32 cellular contexts compared by ENCODE assay signal in the genomic region with DNA sequence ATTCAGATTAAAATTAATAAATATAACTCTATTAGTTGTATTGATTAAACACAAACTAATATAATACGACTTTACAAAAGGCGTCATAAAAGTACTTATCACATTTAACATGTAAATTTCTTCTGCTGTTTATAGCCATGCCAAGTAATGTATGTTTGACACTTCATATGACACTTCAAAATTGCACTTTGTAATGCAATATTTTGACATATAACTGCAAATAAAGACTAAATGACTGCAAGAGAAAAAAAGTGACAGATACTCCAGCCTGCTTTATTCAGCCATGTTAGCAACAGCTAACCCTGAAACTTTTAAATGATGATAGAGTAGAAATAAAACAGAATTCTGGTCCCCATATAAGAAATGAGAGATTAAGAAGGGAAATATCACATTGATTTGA.
DNase-seq lines count a peak whose midpoint lies in the region; ATAC-seq, FAIRE-seq and TF ChIP-seq lines count a peak whose summit lies in the region.
"Had no signal": no experiment of that assay in that cellular context is flagged by ENCODE, and none has a peak within 500 bp of the region (broad histone marks: within the 10 kb centered on the region; RNA-seq: fewer than 3 reads in every experiment).

No MANE protein-coding gene starts in this region.

- DNase-seq in Calu3 (no peak), pancreas (no peak), SJCRH30 (no peak)
- no peak for DNase-seq in activated CD8-positive, alpha-beta memory T cell treated with anti-CD3 and anti-CD28 coated beads for 24 hours
- DNase-seq: 8988T; ACHN; BE2C; C1 segment of cervical spinal cord; Caco-2; CD4-positive, alpha-beta memory T cell; CD4-positive, alpha-beta T cell; CD4-positive, CD25-positive, alpha-beta regulatory T cell; CD8-positive, alpha-beta memory T cell; CD8-positive, alpha-beta T cell; COR-L47; DMS 273 treated with DMSO at 0.1 percent for 48 hours; DMS153; DMS53; DMS79; DMS79 treated with DMSO at 0.1 percent for 48 hours; DND-41; EL had no signal

- no peak overlapping the region for H3K4me3 Mint-ChIP-seq in Calu3 (ENCODE audit: low read depth, unreplicated experiment)
- H3K4me3 Mint-ChIP-seq: B cell; CD14-positive monocyte; CD4-positive, alpha-beta memory T cell; CD4-positive, alpha-beta T cell; CD4-positive, CD25-positive, alpha-beta regulatory T cell; CD8-positive, alpha-beta memory T cell; CD8-positive, alpha-beta T cell had no signal

- peak; percentile 5 for FAIRE-seq in pancreas (lab: Jason Lieb, UNC)
- FAIRE-seq: A549, D721Med had no signal

- no peak for ATAC-seq in pancreas
- no peak for ATAC-seq in HG03457 (IDR thresholded peaks at IDR 0.05; ENCODE audit: unreplicated experiment)
- ATAC-seq: A549; CD8-positive, alpha-beta T cell had no signal

- no TSS peak for BruUV-seq in Calu3 (replicated peaks; lab: Mats Ljungman, UMichigan)

- no peak overlapping the region for H3K9ac ChIP-seq in neural cell (ENCODE audit: low read length)
- H3K9ac ChIP-seq: BLaER1; BLaER1 treated with 17β-estradiol and CSF1 and Interleukin-3, amounts not matched to agents 10 nM and 100 nM had no signal

- H3K4me3 ChIP-seq in neural cell (ENCODE audit: low read length), result no peak overlapping the region
- H3K4me3 ChIP-seq in pancreas, result no peak overlapping the region
- no peak overlapping the region for H3K4me3 ChIP-seq in SJCRH30
- H3K4me3 ChIP-seq: A549; BLaER1; BLaER1 treated with 17β-estradiol and CSF1 and Interleukin-3, amounts not matched to agents 10 nM and 100 nM had no signal

- H2AFZ ChIP-seq in neural cell (ENCODE audit: low read depth, low read length), result no peak overlapping the region

- intact Hi-C loops in Calu3 (cut with micrococcal nuclease; ENCODE audit: unreplicated experiment) (no loop called here), pancreas (cut with DNase I) (no loop called here)

- H3K36me3 ChIP-seq in neural cell (ENCODE audit: insufficient read depth, low read length), result no peaks in the 10 kb centered on the region
- H3K36me3 ChIP-seq in pancreas, result no peaks in the 10 kb centered on the region
- no peaks in the 10 kb centered on the region for H3K36me3 ChIP-seq in SJCRH30
- H3K36me3 ChIP-seq: BE2C; BLaER1; BLaER1 treated with 17β-estradiol and CSF1 and Interleukin-3, amounts not matched to agents 10 nM and 100 nM had no signal

- no peaks in the 10 kb centered on the region for H4K20me1 ChIP-seq in neural cell (ENCODE audit: insufficient read depth)
- H4K20me1 ChIP-seq: BLaER1; BLaER1 treated with 17β-estradiol and CSF1 and Interleukin-3, amounts not matched to agents 10 nM and 100 nM had no signal

- H3K4me2 ChIP-seq in neural cell (ENCODE audit: low read length), result no peak overlapping the region
- H3K4me2 ChIP-seq: A549; BLaER1; BLaER1 treated with 17β-estradiol and CSF1 and Interleukin-3, amounts not matched to agents 10 nM and 100 nM had no signal

- no peaks in the 10 kb centered on the region for H3K27me3 Mint-ChIP-seq in Calu3 (ENCODE audit: unreplicated experiment)
- H3K27me3 Mint-ChIP-seq: B cell; CD4-positive, alpha-beta memory T cell; CD4-positive, alpha-beta T cell; CD4-positive, CD25-positive, alpha-beta regulatory T cell; CD8-positive, alpha-beta memory T cell had no signal

- no peaks in the 10 kb centered on the region for H3K36me3 Mint-ChIP-seq in Calu3 (ENCODE audit: insufficient read depth, unreplicated experiment)
- H3K36me3 Mint-ChIP-seq: CD14-positive monocyte; CD4-positive, alpha-beta memory T cell; CD4-positive, CD25-positive, alpha-beta regulatory T cell; CD8-positive, alpha-beta memory T cell; CD8-positive, alpha-beta T cell had no signal

- H3K4me1 Mint-ChIP-seq in Calu3 (ENCODE audit: low read depth, unreplicated experiment), result peaks cover 14% of the 10 kb centered on the region
- H3K4me1 Mint-ChIP-seq: B cell; CD14-positive monocyte; CD4-positive, alpha-beta memory T cell; CD4-positive, CD25-positive, alpha-beta regulatory T cell; CD8-positive, alpha-beta memory T cell had no signal

- CTCF ChIA-PET in Calu3 (lab: Charles Lee), result no interaction called here

- no peaks in the 10 kb centered on the region for H3K9me3 ChIP-seq in neural cell (ENCODE audit: low read length)
- H3K9me3 ChIP-seq in pancreas, result no peaks in the 10 kb centered on the region
- H3K9me3 ChIP-seq in SJCRH30 (replicated peaks), result no peaks in the 10 kb centered on the region
- H3K9me3 ChIP-seq: A549; BE2C; BLaER1; BLaER1 treated with 17β-estradiol and CSF1 and Interleukin-3, amounts not matched to agents 10 nM and 100 nM; Caco-2 had no signal

- WGBS in pancreas, 2 donors, result 78 to 87% methylated on average over 2 of the region's 2 CpGs

- no peaks in the 10 kb centered on the region for H3K79me2 ChIP-seq in neural cell (replicated peaks; ENCODE audit: insufficient read depth, low read length)

- no peaks in the 10 kb centered on the region for H3F3A ChIP-seq in neural cell (ENCODE audit: insufficient read depth, low read length, poor library complexity, severe bottlenecking)

- H3K27me3 ChIP-seq in neural cell (ENCODE audit: insufficient read depth, low read depth, low read length) (no peaks in the 10 kb centered on the region), pancreas (no peaks in the 10 kb centered on the region), SJCRH30 (no peaks in the 10 kb centered on the region)
- H3K27me3 ChIP-seq: BE2C; BLaER1; BLaER1 treated with 17β-estradiol and CSF1 and Interleukin-3, amounts not matched to agents 10 nM and 100 nM had no signal

- no peak overlapping the region for H3K27ac ChIP-seq in neural cell (ENCODE audit: low read length)
- H3K27ac ChIP-seq in pancreas, result no peak overlapping the region
- H3K27ac ChIP-seq in SJCRH30, result no peak overlapping the region
- H3K27ac ChIP-seq: 22Rv1; A549; BLaER1; BLaER1 treated with 17β-estradiol and CSF1 and Interleukin-3, amounts not matched to agents 10 nM and 100 nM; C4-2B had no signal

- no peaks in the 10 kb centered on the region for H3K9me3 Mint-ChIP-seq in Calu3 (ENCODE audit: low read depth, unreplicated experiment)

- H3K9me2 ChIP-seq in neural cell (ENCODE audit: insufficient read depth, low read length), result no peaks in the 10 kb centered on the region

- no peak for TF ChIP-seq RAD21 in neural cell (conservative IDR thresholded peaks at IDR 0.05)

- TF ChIP-seq EP300 in neural cell (conservative IDR thresholded peaks at IDR 0.05; ENCODE audit: poor library complexity, severe bottlenecking), result peak; percentile 56

- H3K27ac Mint-ChIP-seq in Calu3 (ENCODE audit: unreplicated experiment), result peak overlapping the region; percentile 52
- H3K27ac Mint-ChIP-seq: B cell; CD14-positive monocyte; CD4-positive, alpha-beta memory T cell; CD4-positive, alpha-beta T cell; CD4-positive, CD25-positive, alpha-beta regulatory T cell; CD8-positive, alpha-beta memory T cell; CD8-positive, alpha-beta T cell had no signal

- TF ChIP-seq CTCF in Calu3 (IDR thresholded peaks at IDR 0.05; ENCODE audit: unreplicated experiment) (no peak), neural cell (IDR thresholded peaks at IDR 0.05; ENCODE audit: poor library complexity, severe bottlenecking) (no peak), pancreas (IDR thresholded peaks at IDR 0.05) (no peak)

- H3K4me1 ChIP-seq in pancreas, result no peaks in the 10 kb centered on the region
- no peaks in the 10 kb centered on the region for H3K4me1 ChIP-seq in SJCRH30
- H3K4me1 ChIP-seq: A549; BE2C; BLaER1; BLaER1 treated with 17β-estradiol and CSF1 and Interleukin-3, amounts not matched to agents 10 nM and 100 nM; Caco-2 had no signal

TF ChIP-seq in neural cell, 6 proteins besides CTCF, POLR2A, EP300 and RAD21:
- TF ChIP-seq TAF1 (IDR thresholded peaks at IDR 0.05; ENCODE audit: low read depth), result no peak
- TF ChIP-seq POLR2AphosphoS5 (IDR thresholded peaks at IDR 0.05), result peak; percentile 61
- TF ChIP-seq MXI1 (conservative IDR thresholded peaks at IDR 0.05; ENCODE audit: poor library complexity, severe bottlenecking), result no peak
